In the genomic region with DNA sequence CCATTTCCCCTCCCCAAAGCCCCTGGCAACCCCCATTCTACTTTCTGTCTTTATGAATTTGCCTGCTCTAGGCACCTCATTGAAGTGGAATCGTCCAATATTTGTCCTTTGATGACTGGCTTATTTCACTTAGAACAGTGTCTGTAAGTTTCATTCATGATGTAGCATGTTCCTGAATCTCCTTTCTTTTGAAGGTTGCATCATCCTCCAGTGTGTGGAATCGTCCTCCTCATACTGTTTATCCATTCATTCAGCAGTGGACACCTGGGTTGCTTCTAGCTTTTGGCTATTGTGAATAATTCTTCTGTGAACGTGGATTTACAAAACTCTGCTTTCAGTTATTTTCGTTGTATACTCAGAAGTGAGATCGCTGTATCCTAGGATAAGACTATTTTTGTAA, we compare ENCODE assay signal across 20 cellular contexts.
"Had no signal": no experiment of that assay in that cellular context is flagged by ENCODE, and none has a peak within 500 bp of the region (broad histone marks: within the 10 kb centered on the region; RNA-seq: fewer than 3 reads in every experiment).

No MANE protein-coding gene starts in this region.

- H3K9me3 ChIP-seq: heart right ventricle, psoas muscle, testis, tibial nerve had no signal

- H3K27me3 ChIP-seq: foreskin keratinocyte, heart right ventricle, spleen, testis, tibial nerve had no signal

- H3K36me3 ChIP-seq: heart right ventricle, spleen, tibial nerve had no signal

- H3K36me3 Mint-ChIP-seq: natural killer cell treated with Interleukin-12 subunit alpha and Interleukin-12 subunit beta and Interleukin-15 and Interleukin-18, amount 100 ng/mL, for 72 hours had no signal

- H3K4me3 Mint-ChIP-seq: central memory CD8-positive, alpha-beta T cell; memory B cell; mesothelial cell of epicardium; natural killer cell treated with Interleukin-12 subunit alpha and Interleukin-12 subunit beta and Interleukin-15 and Interleukin-18, amount 100 ng/mL, for 72 hours; stimulated activated naive B cell treated with anti-CD40 and anti-IgM and Interleukin-4, amounts not matched to agents 10 μg/mL and 1 μg/mL and 100 μg/mL, for 72 hours; stimulated activated naive CD8-positive, alpha-beta T cell treated with anti-CD3 and anti-CD28 coated beads, Interleukin-15, amount 100 ng/mL, for 72 hours had no signal

- H3K27ac Mint-ChIP-seq: memory B cell; mesothelial cell of epicardium; natural killer cell treated with Interleukin-12 subunit alpha and Interleukin-12 subunit beta and Interleukin-15 and Interleukin-18, amount 100 ng/mL, for 72 hours; stimulated activated naive B cell treated with anti-CD40 and anti-IgM and Interleukin-4, amounts not matched to agents 10 μg/mL and 1 μg/mL and 100 μg/mL, for 72 hours; stimulated activated naive CD8-positive, alpha-beta T cell treated with anti-CD3 and anti-CD28 coated beads, Interleukin-15, amount 100 ng/mL, for 72 hours had no signal

- H3K9me3 Mint-ChIP-seq: central memory CD8-positive, alpha-beta T cell; natural killer cell treated with Interleukin-12 subunit alpha and Interleukin-12 subunit beta and Interleukin-15 and Interleukin-18, amount 100 ng/mL, for 72 hours had no signal

- H3K4me3 ChIP-seq: heart right ventricle, psoas muscle, spleen, testis, tibial nerve had no signal

- H3K27ac ChIP-seq: foreskin keratinocyte, heart right ventricle, psoas muscle, spleen, testis, tibial nerve had no signal

- H3K4me1 ChIP-seq: foreskin keratinocyte, psoas muscle, spleen, testis, tibial nerve had no signal

- DNase-seq: effector memory CD4-positive, alpha-beta T cell; erythroblast; heart right ventricle; hypothalamus; islet precursor cell; psoas muscle; retina; spleen; stimulated activated CD4-positive, alpha-beta T cell treated with anti-CD3 and anti-CD28 coated beads, Interleukin-15, amount 100 ng/mL, for 24 hours; stimulated activated CD4-positive, alpha-beta T cell treated with anti-CD3 and anti-CD28 coated beads, Interleukin-1b, Interleukin-23, amount 100 ng/mL, for 48 hours; stimulated activated CD4-positive, alpha-beta T cell treated with anti-CD3 and anti-CD28 coated beads, Interleukin-4, amount 100 ng/mL, for 24 hours; stimulated activated naive B cell treated with anti-CD40 and anti-IgM and Interleukin-4, amounts not matched to agents 10 μg/mL and 1 μg/mL and 100 μg/mL, for 72 hours; stimulated activated naive CD8-positive, alpha-beta T cell treated with anti-CD3 and anti-CD28 coated beads, Interleukin-15, amount 100 ng/mL, for 72 hours; testis had no signal

- H3K4me1 Mint-ChIP-seq: central memory CD8-positive, alpha-beta T cell; memory B cell; stimulated activated naive B cell treated with anti-CD40 and anti-IgM and Interleukin-4, amounts not matched to agents 10 μg/mL and 1 μg/mL and 100 μg/mL, for 72 hours; stimulated activated naive CD8-positive, alpha-beta T cell treated with anti-CD3 and anti-CD28 coated beads, Interleukin-15, amount 100 ng/mL, for 72 hours had no signal
